ENCODE assay signal across 26 cellular contexts in genomic region chr20:42074944-42075343, GRCh38.
"Had no signal": no experiment of that assay in that cellular context is flagged by ENCODE, and none has a peak within 500 bp of the region (broad histone marks: within the 10 kb centered on the region; RNA-seq: fewer than 3 reads in every experiment).

No MANE protein-coding gene starts in this region.

- H3K27ac ChIP-seq: epithelial cell of prostate, esophagus muscularis mucosa, heart right ventricle, ovary, right lobe of liver, testis, tibial artery, vagina had no signal

- H3K27me3 ChIP-seq: ovary, right lobe of liver, testis, tibial artery, vagina had no signal

- H3K4me1 ChIP-seq: right lobe of liver, testis, tibial artery, vagina had no signal

- FAIRE-seq: small intestine had no signal

- H3K4me3 ChIP-seq: esophagus muscularis mucosa, heart right ventricle, ovary, right lobe of liver, testis, tibial artery, vagina had no signal

- ATAC-seq: left colon; naive thymus-derived CD8-positive, alpha-beta T cell; right lobe of liver had no signal

- DNase-seq: cerebellar nuclear complex; cortex of kidney; foreskin melanocyte; glutamatergic neuron; heart right ventricle; hypothalamus; immature natural killer cell; islet precursor cell; kidney glomerular epithelial cell; left colon; mesenchymal stem cell; naive thymus-derived CD8-positive, alpha-beta T cell; occipital lobe; ovary; right lobe of liver; small intestine; stimulated activated CD4-positive, alpha-beta T cell treated with anti-CD3 and anti-CD28 coated beads, Interleukin-1b, Interleukin-23, amount 100 ng/mL, for 48 hours; stimulated activated CD4-positive, alpha-beta T cell treated with anti-CD3 and anti-CD28 coated beads, Interleukin-4, amount 100 ng/mL, for 1 hour; stimulated activated CD8-positive, alpha-beta memory T cell treated with anti-CD3 and anti-CD28 coated beads, Interleukin-4, amount 100 ng/mL, for 48 hours; stimulated activated naive CD4-positive, alpha-beta T cell treated with Interleukin-2 at 50 U/mL for 16 hours; substantia nigra; testis; tibial artery had no signal

- H3K36me3 ChIP-seq: esophagus muscularis mucosa, heart right ventricle, ovary, right lobe of liver, tibial artery, vagina had no signal

- H3K9me3 ChIP-seq: esophagus muscularis mucosa, heart right ventricle, ovary, right lobe of liver, testis, tibial artery, vagina had no signal
